23 cellular contexts compared by ENCODE assay signal in the genomic region with DNA sequence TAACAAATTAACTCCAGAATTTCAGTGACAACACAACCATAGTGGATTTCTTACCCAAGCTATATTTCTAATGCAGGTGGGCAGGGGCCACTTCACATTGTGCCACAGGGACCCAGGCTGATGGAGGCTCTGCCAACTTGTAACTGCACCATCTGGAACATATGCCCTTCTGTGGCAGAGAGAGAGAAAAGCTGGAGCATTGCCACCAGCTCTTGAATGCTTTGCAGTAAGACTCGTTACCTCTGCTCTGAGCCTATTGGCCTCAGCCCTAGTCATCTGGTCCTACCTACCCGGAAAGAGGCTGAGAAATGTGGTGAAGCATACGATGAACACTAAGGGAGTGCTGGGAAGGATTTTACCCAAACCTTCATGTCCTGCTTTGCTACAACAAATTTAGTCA.
"Had no signal": no experiment of that assay in that cellular context is flagged by ENCODE, and none has a peak within 500 bp of the region (broad histone marks: within the 10 kb centered on the region; RNA-seq: fewer than 3 reads in every experiment).

No MANE protein-coding gene starts in this region.

- H3K36me3 ChIP-seq: lower lobe of right lung, sigmoid colon, thoracic aorta, upper lobe of left lung had no signal

- ATAC-seq: activated CD8-positive, alpha-beta T cell treated with anti-CD3 and anti-CD28 coated beads, Interleukin-2, amount 10 ng/mL, durations not matched to agents 7 days and 5 days; activated naive CD8-positive, alpha-beta T cell treated with anti-CD3 and anti-CD28 coated beads, Interleukin-2, amount 50 U/mL, for 24 hours; foreskin keratinocyte; left lobe of liver; lower lobe of right lung had no signal

- H3K9me3 ChIP-seq: lower lobe of right lung, thoracic aorta, upper lobe of left lung had no signal

- H3K27ac ChIP-seq: foreskin keratinocyte, lower lobe of right lung, sigmoid colon, thoracic aorta, upper lobe of left lung had no signal

- H3K27me3 ChIP-seq: foreskin keratinocyte, sigmoid colon, upper lobe of left lung had no signal

- H3K4me1 ChIP-seq: foreskin keratinocyte, lower lobe of right lung, upper lobe of left lung had no signal

- H3K4me3 ChIP-seq: lower lobe of right lung, sigmoid colon, smooth muscle cell, thoracic aorta, upper lobe of left lung had no signal

- DNase-seq: activated CD4-positive, alpha-beta T cell treated with anti-CD3 and anti-CD28 coated beads for 1 hour; activated CD4-positive, alpha-beta T cell treated with anti-CD3 and anti-CD28 coated beads, Interleukin-2, amount 50 U/mL, for 1 hour; activated CD8-positive, alpha-beta T cell treated with anti-CD3 and anti-CD28 coated beads, Interleukin-2, amount 10 ng/mL, durations not matched to agents 7 days and 5 days; activated gamma-delta T cell; activated naive CD4-positive, alpha-beta T cell treated with anti-CD3 and anti-CD28 coated beads, Interleukin-2, amount 50 U/mL, for 16 hours; activated naive CD8-positive, alpha-beta T cell treated with anti-CD3 and anti-CD28 coated beads, Interleukin-2, amount 50 U/mL, for 24 hours; dermis blood vessel endothelial cell; effector CD8-positive, alpha-beta T cell; erythroblast; foreskin keratinocyte; kidney; lower lobe of right lung; naive B cell; retina; sigmoid colon; stimulated activated CD4-positive, alpha-beta T cell treated with anti-CD3 and anti-CD28 coated beads, Interleukin-15, amount 100 ng/mL, for 24 hours; stimulated activated CD4-positive, alpha-beta T cell treated with anti-CD3 and anti-CD28 coated beads, Interleukin-2, amount 100 ng/mL, for 48 hours; stimulated activated CD8-positive, alpha-beta memory T cell treated with anti-CD3 and anti-CD28 coated beads, Interleukin-4, amount 100 ng/mL, for 48 hours; stimulated activated naive CD4-positive, alpha-beta T cell; upper lobe of left lung had no signal
